1 cellular context compared by ENCODE assay signal in genomic region chr11:554824-555499, GRCh38.
TF ChIP-seq lines count a peak whose summit lies in the region.

No MANE protein-coding gene starts in this region.

TF ChIP-seq in A549, 52 proteins besides CTCF, POLR2A, EP300 and RAD21:
- TF ChIP-seq REST (IDR thresholded peaks at IDR 0.05) (no peak), JUN (IDR thresholded peaks at IDR 0.05) (peak in 1 of 2 experiments; percentile 42; a peak in 1 of 5 replicates), MAZ (IDR thresholded peaks at IDR 0.05; ENCODE audit: borderline replicate concordance, low read depth, low read length) (peak; percentile 64; the same call in 1 of the 2 replicates), SMC3 (IDR thresholded peaks at IDR 0.05) (peak; percentile 72; the same call in 2 of the 3 replicates), NPAS2 (CRISPR knock-in tag; IDR thresholded peaks at IDR 0.05; ENCODE audit: borderline replicate concordance) (no peak)
